ENCODE assay signal across 8 cellular contexts in the genomic region with DNA sequence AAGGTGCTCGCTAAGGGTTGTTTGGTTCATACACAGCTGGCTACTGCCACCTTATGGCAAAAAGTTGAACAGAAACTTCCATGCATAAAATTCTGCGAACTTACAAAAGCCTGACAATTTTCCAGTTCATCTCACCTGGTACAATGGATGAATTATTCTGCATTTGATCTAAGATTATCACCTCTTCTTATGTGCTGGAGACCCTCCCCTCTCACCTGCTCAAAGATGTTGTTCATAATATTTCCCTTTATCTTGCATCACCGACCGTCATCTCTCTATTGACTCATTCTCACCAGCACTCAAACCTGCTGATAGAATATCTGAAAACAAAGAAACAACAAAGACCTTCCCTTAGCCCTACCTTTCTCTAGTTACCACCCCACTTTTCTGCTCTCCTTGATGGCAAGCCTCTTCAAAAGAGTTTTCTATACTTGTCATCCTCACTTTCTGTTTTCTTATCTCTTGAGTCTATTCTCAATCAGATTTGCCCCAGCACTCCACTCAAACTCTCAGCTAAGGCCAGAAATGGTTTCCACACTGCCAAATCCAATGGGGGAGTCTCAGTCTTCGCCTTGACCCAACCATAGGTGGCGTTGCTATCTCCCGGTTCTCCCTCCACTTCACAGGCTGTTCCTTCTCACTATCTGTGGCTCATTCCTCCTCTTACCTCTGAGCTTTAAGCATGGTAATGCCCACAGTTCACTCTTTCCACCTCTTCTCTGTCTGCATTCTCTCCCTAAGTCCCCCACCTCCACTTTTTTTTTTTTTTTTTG. TPM values are rescaled to one million over a fixed set of nuclear protein-coding genes. Genes with fewer than 3 reads are reported as not detected.
DNase-seq lines count a peak whose midpoint lies in the region; ATAC-seq, FAIRE-seq and TF ChIP-seq lines count a peak whose summit lies in the region.

No MANE protein-coding gene starts in this region.

- H3K27ac Mint-ChIP-seq in activated CD8-positive, alpha-beta T cell treated with anti-CD3 and anti-CD28 coated beads for 36 hours: no peak overlapping the region

- no peaks in the 10 kb centered on the region for H3K9me3 Mint-ChIP-seq in activated CD8-positive, alpha-beta T cell treated with anti-CD3 and anti-CD28 coated beads for 36 hours

- no peak overlapping the region for H3K27ac ChIP-seq in gastroesophageal sphincter
- H3K27ac ChIP-seq in pancreas: no peak overlapping the region

- no peaks in the 10 kb centered on the region for H3K27me3 ChIP-seq in BJ (ENCODE audit: control insufficient read depth, insufficient read depth, low read length)
- no peaks in the 10 kb centered on the region for H3K27me3 ChIP-seq in gastroesophageal sphincter
- no peaks in the 10 kb centered on the region for H3K27me3 ChIP-seq in pancreas

- intact Hi-C loops in activated CD8-positive, alpha-beta T cell treated with anti-CD3 and anti-CD28 coated beads for 36 hours (cut with micrococcal nuclease): loop anchor here (1.0 to 10.0 kb wide), 2 partner anchors 201 to 339 kb away; no protein-coding TSS in a partner anchor
- intact Hi-C loops in pancreas (cut with DNase I): loop anchor here in 1 of 3 donors (10.0 kb wide), 1 partner anchor 331 kb away; no protein-coding TSS in a partner anchor

- ATAC-seq in activated CD8-positive, alpha-beta T cell treated with anti-CD3 and anti-CD28 coated beads for 36 hours: peak; percentile 51
- ATAC-seq in gastroesophageal sphincter (no peak), pancreas (peak; percentile 76 to 88 (median 82)), GM18517 (IDR thresholded peaks at IDR 0.05; ENCODE audit: unreplicated experiment) (no peak), HG03280 (IDR thresholded peaks at IDR 0.05; ENCODE audit: unreplicated experiment) (no peak)

- peaks cover 4% of the 10 kb centered on the region for H3K36me3 Mint-ChIP-seq in activated CD8-positive, alpha-beta T cell treated with anti-CD3 and anti-CD28 coated beads for 36 hours (ENCODE audit: low read depth)

- H3K4me1 ChIP-seq in gastroesophageal sphincter (peaks cover 0 to 10% (median 0%) of the 10 kb centered on the region in 3 donors), pancreas (no peaks in the 10 kb centered on the region)

- H3K36me3 ChIP-seq in BJ (ENCODE audit: control insufficient read depth, insufficient read depth, low read length) (peaks cover 3% of the 10 kb centered on the region), gastroesophageal sphincter (peaks cover 0 to 36% of the 10 kb centered on the region in 2 donors), pancreas (peaks cover 0 to 4% (median 0%) of the 10 kb centered on the region in 3 donors)

- TF ChIP-seq CTCF in BJ (IDR thresholded peaks at IDR 0.05; ENCODE audit: insufficient read depth, low read depth, low read length) (peak; percentile 72), GM12874 (IDR thresholded peaks at IDR 0.05; ENCODE audit: insufficient read depth, low read depth, low read length) (peak; percentile 71), gastroesophageal sphincter (IDR thresholded peaks at IDR 0.05) (peak in 3 of 4 experiments; percentile 70 to 75 (median 70)), pancreas (IDR thresholded peaks at IDR 0.05) (peak; percentile 45 to 69 (median 52))
- peak; percentile 79 for TF ChIP-seq CTCF in activated CD8-positive, alpha-beta T cell treated with anti-CD3 and anti-CD28 coated beads for 36 hours (IDR thresholded peaks at IDR 0.05)

- no peak for TF ChIP-seq EP300 in gastroesophageal sphincter (IDR thresholded peaks at IDR 0.05)

- H3K9me3 ChIP-seq in gastroesophageal sphincter: no peaks in the 10 kb centered on the region
- H3K9me3 ChIP-seq in pancreas: no peaks in the 10 kb centered on the region

- H3K27me3 Mint-ChIP-seq in activated CD8-positive, alpha-beta T cell treated with anti-CD3 and anti-CD28 coated beads for 36 hours: peaks cover 2% of the 10 kb centered on the region

- no peak for DNase-seq in BJ (ENCODE audit: low read depth)
- DNase-seq in NCI-H2196 (lab: John Stamatoyannopoulos, UW; ENCODE audit: unreplicated experiment): peak; percentile 70
- peak; percentile 41 for DNase-seq in activated CD8-positive, alpha-beta T cell treated with anti-CD3 and anti-CD28 coated beads for 36 hours
- peak in 2 of 6 donors; percentile 33 to 59 for DNase-seq in pancreas

- FAIRE-seq in pancreas (lab: Jason Lieb, UNC): no peak

- H3K4me3 ChIP-seq in BJ (ENCODE audit: low read depth, low read length) (no peak overlapping the region), gastroesophageal sphincter (no peak overlapping the region), pancreas (no peak overlapping the region)

- POLR2A ChIA-PET in BJ (lab: Charles Lee): interaction anchor here (0.6 kb wide), 1 partner anchor 196 kb away, joined by 6 read pairs; no protein-coding TSS in a partner anchor
- POLR2A ChIA-PET in activated CD8-positive, alpha-beta T cell treated with anti-CD3 and anti-CD28 coated beads for 36 hours (lab: Charles Lee): interaction anchor here (0.6 to 1.0 kb wide), 3 partner anchors 25 to 910 kb away, joined by 3 read pairs; no protein-coding TSS in a partner anchor

- H3K4me1 Mint-ChIP-seq in activated CD8-positive, alpha-beta T cell treated with anti-CD3 and anti-CD28 coated beads for 36 hours (ENCODE audit: low read depth): peaks cover 15% of the 10 kb centered on the region

- CTCF ChIA-PET in BJ (lab: Yijun Ruan, JAX): interaction anchor here (0.9 to 5.0 kb wide), 20 partner anchors 8 to 938 kb away, joined by 3 to 34 read pairs (median 3); a partner anchor contains a TSS
- CTCF ChIA-PET in activated CD8-positive, alpha-beta T cell treated with anti-CD3 and anti-CD28 coated beads for 36 hours (lab: Charles Lee): interaction anchor here (0.6 to 3.6 kb wide), 18 partner anchors 9 to 340 kb away, joined by 3 to 36 read pairs (median 3); a partner anchor contains a TSS

- TF ChIP-seq POLR2A in gastroesophageal sphincter (IDR thresholded peaks at IDR 0.05): no peak

- no peak overlapping the region for H3K4me3 Mint-ChIP-seq in activated CD8-positive, alpha-beta T cell treated with anti-CD3 and anti-CD28 coated beads for 36 hours

- WGBS in gastroesophageal sphincter (ENCODE audit: low coverage in 1 of 2), 2 donors: 17 to 36% methylated on average over 7 of the region's 7 CpGs
- 9 to 11% methylated on average over 7 of the region's 7 CpGs for WGBS in pancreas, 2 donors

RNA-seq across cellular contexts. Expression of a gene that starts 25.8 kb away (rescaled TPM):
- polyA plus RNA-seq in BJ (2011; rRNA removed) (2.6 and 6.2 TPM in 2 replicates), pancreas (1 to 10 TPM; 3.2 to 6.6 TPM)
- polyA minus RNA-seq in BJ (2011; rRNA and poly(A)+ RNA removed): 1.6 and 2.0 TPM in 2 replicates
- 10 to 100 TPM; 19.8 to 22.4 TPM for total RNA-seq in activated CD8-positive, alpha-beta T cell treated with anti-CD3 and anti-CD28 coated beads for 36 hours
- total RNA-seq in gastroesophageal sphincter (10 to 100 TPM; 11.4 to 18.9 (median 13.9) TPM), pancreas (1 to 10 TPM; 3.7 to 8.1 (median 4.8) TPM)

Comparison
In these comparisons a context has a peak if more than half of its experiments do, and no peak if none do; other contexts are left out.
1. ATAC-seq: peak in activated CD8-positive, alpha-beta T cell treated with anti-CD3 and anti-CD28 coated beads for 36 hours (single experiment) and pancreas (4 of 4); none in gastroesophageal sphincter (single experiment), GM18517 (single experiment) and HG03280 (single experiment).
2. Peak in every context shown above with its lines, with median percentiles within 50 percentile points of each other: CTCF ChIP-seq.